In the genomic region with DNA sequence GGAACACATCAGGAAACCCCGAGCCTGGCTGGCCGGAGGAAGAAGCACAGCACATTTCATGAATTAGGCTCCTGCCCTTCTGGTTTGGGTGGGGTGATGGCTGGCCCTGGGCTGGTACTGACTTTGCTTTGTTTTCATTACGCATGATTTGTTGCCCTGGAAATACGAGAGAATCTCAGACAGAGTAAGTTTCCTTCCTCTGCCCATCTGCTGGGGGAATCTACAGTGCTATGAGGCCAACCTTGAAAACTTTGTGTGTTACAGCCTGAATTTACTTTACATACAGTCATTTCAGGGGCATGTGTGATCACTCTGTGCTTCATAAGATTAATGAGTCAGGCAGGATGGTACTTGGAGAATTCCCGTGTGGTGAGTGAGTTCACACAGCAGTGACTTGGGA, we compare ENCODE assay signal across 16 cellular contexts. TPM values are rescaled to one million over a fixed set of nuclear protein-coding genes. Genes with fewer than 3 reads are reported as not detected.
DNase-seq lines count a peak whose midpoint lies in the region; ATAC-seq and TF ChIP-seq lines count a peak whose summit lies in the region.
"Had no signal": no experiment of that assay in that cellular context is flagged by ENCODE, and none has a peak within 500 bp of the region (broad histone marks: within the 10 kb centered on the region; RNA-seq: fewer than 3 reads in every experiment).

No MANE protein-coding gene starts in this region.

- TF ChIP-seq CTCF in HFFc6 (IDR thresholded peaks at IDR 0.05) (no peak), kidney epithelial cell (IDR thresholded peaks at IDR 0.05; ENCODE audit: insufficient read depth, low read length, poor library complexity, severe bottlenecking) (no peak)

- no peak overlapping the region for H3K4me3 ChIP-seq in kidney epithelial cell (ENCODE audit: low read depth, low read length)
- H3K4me3 ChIP-seq: cardiac muscle cell had no signal

- DNase-seq in A172 (ENCODE audit: low spot score) = peak; percentile 37
- DNase-seq in HFFc6 = peak; percentile 75
- DNase-seq in amniotic stem cell (lab: John Stamatoyannopoulos, UW) = peak; percentile 63
- peak; percentile 82 for DNase-seq in kidney epithelial cell (ENCODE audit: low read depth)
- no peak for DNase-seq in NCI-H510A treated with DMSO at 0.1 percent for 48 hours (lab: John Stamatoyannopoulos, UW)
- no peak for DNase-seq in medulla oblongata (ENCODE audit: extremely low spot score)
- DNase-seq in NCI-H2029 treated with DMSO at 0.1 percent for 48 hours (lab: John Stamatoyannopoulos, UW) = no peak
- DNase-seq: activated T-cell treated with anti-CD3 and anti-CD28 coated beads, Interleukin-2, amount 50 U/mL, for 48 hours; AML-193; NCI-H524; nephron progenitor cell; SIG-M5; small intestine had no signal

- no peaks in the 10 kb centered on the region for H3K27me3 ChIP-seq in kidney epithelial cell (ENCODE audit: control insufficient read depth, insufficient read depth, low read length)
- H3K27me3 ChIP-seq: cardiac muscle cell had no signal

- H3K36me3 ChIP-seq in kidney epithelial cell (ENCODE audit: control insufficient read depth, insufficient read depth, low read length) = no peaks in the 10 kb centered on the region
- H3K36me3 ChIP-seq: cardiac muscle cell had no signal

- no peaks in the 10 kb centered on the region for H3K9me3 Mint-ChIP-seq in HFFc6
- H3K9me3 Mint-ChIP-seq: nephron progenitor cell had no signal

- no peaks in the 10 kb centered on the region for H3K36me3 Mint-ChIP-seq in HFFc6 (ENCODE audit: low read depth)

- H3K27ac Mint-ChIP-seq in HFFc6 = peak overlapping the region; percentile 82
- H3K27ac Mint-ChIP-seq: nephron progenitor cell had no signal

- no peak for ATAC-seq in GM21515 (IDR thresholded peaks at IDR 0.05; ENCODE audit: unreplicated experiment)

- peak overlapping the region; percentile 59; the same call in 1 of the 2 replicates for H3K4me3 Mint-ChIP-seq in HFFc6
- H3K4me3 Mint-ChIP-seq: nephron progenitor cell had no signal

- H3K27me3 Mint-ChIP-seq in HFFc6 (ENCODE audit: insufficient read depth) = peaks cover 2% of the 10 kb centered on the region; the same call in 1 of the 2 replicates

- H3K4me1 Mint-ChIP-seq in HFFc6 (ENCODE audit: low read depth) = peaks cover 11% of the 10 kb centered on the region
- H3K4me1 Mint-ChIP-seq: nephron progenitor cell had no signal

RNA-seq across cellular contexts. Expression of a gene that starts 20.5 kb away (rescaled TPM):
- total RNA-seq in A172 (2014; rRNA removed; shearing (Covaris generic)) = not detected in 2 replicates
- not detected for total RNA-seq in HFFc6 (2021; fragmentation: NEBNext Ultra II Directional; extraction: Animal tissue kit (Norgen Biotek cat#: 25700))
- total RNA-seq in kidney epithelial cell = not detected in 2 replicates
- total RNA-seq: cardiac muscle cell, G401 had no signal

RNA-seq across cellular contexts. Expression of a gene that starts 49.4 kb away (rescaled TPM):
- 21.7 and 23.2 TPM in 2 replicates for total RNA-seq in A172 (2014; rRNA removed; shearing (Covaris generic))
- 10 to 100 TPM; 17.0 to 22.4 (median 19.0) TPM for total RNA-seq in HFFc6 (2021; fragmentation: NEBNext Ultra II Directional; extraction: Animal tissue kit (Norgen Biotek cat#: 25700))
- 16.5 and 17.7 TPM in 2 replicates for total RNA-seq in kidney epithelial cell

Comparison
In these comparisons a context has a peak if more than half of its experiments do, and no peak if none do; other contexts are left out.
1. DNase-seq: peak in A172 (single experiment), HFFc6 (single experiment), amniotic stem cell (single experiment) and kidney epithelial cell (single experiment); none in NCI-H510A treated with DMSO at 0.1 percent for 48 hours (single experiment), medulla oblongata (single experiment) and NCI-H2029 treated with DMSO at 0.1 percent for 48 hours (single experiment).